In the genomic region with DNA sequence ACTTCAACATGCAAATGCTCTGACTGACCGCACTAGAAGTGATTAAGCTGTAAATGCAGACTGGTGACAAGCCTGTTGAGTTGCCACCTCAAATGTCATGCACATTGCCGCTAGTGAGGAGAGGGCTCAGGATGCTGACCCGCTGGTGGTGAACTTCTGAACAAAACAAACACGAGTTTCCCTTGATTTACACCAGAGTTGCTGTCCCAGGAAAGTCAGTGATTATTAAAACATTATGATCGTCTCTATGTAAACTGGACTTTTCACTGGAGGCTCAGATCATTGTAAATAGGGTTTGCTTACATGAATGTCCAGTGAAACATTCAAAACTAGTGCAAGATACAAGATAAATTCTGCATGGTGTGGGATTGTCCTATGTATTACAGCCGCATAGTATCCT, we compare ENCODE assay signal across 23 cellular contexts.
"Had no signal": no experiment of that assay in that cellular context is flagged by ENCODE, and none has a peak within 500 bp of the region (broad histone marks: within the 10 kb centered on the region; RNA-seq: fewer than 3 reads in every experiment).

No MANE protein-coding gene starts in this region.

- H3K36me3 Mint-ChIP-seq: mesothelial cell of epicardium had no signal

- H3K27ac ChIP-seq: colonic mucosa, epithelial cell of prostate, esophagus squamous epithelium, gastrocnemius medialis, heart right ventricle, left lung, lower lobe of right lung had no signal

- H3K4me3 ChIP-seq: colonic mucosa, esophagus squamous epithelium, gastrocnemius medialis, heart right ventricle, left lung, lower lobe of right lung, mucosa of descending colon had no signal

- H3K4me1 Mint-ChIP-seq: mesothelial cell of epicardium had no signal

- H3K36me3 ChIP-seq: colonic mucosa, esophagus squamous epithelium, gastrocnemius medialis, heart right ventricle, left lung, lower lobe of right lung had no signal

- H3K9me3 Mint-ChIP-seq: dendritic cell treated with granulocyte-macrophage colony-stimulating factor and Interleukin-4, amounts not matched to agents 40 ng/mL and 50 ng/mL, for 4 days; effector memory CD8-positive, alpha-beta T cell; mesothelial cell of epicardium had no signal

- H3K4me1 ChIP-seq: colonic mucosa, esophagus squamous epithelium, gastrocnemius medialis, left lung, lower lobe of right lung had no signal

- H3K27me3 ChIP-seq: colonic mucosa had no signal

- ATAC-seq: effector memory CD8-positive, alpha-beta T cell; esophagus mucosa; gastrocnemius medialis; heart right ventricle; left cardiac atrium; left lung; left ventricle myocardium superior; lower lobe of right lung; mucosa of descending colon had no signal

- H3K27ac Mint-ChIP-seq: dendritic cell treated with granulocyte-macrophage colony-stimulating factor and Interleukin-4, amounts not matched to agents 40 ng/mL and 50 ng/mL, for 4 days; effector memory CD8-positive, alpha-beta T cell; endodermal cell; mesothelial cell of epicardium had no signal

- H3K4me3 Mint-ChIP-seq: dendritic cell treated with granulocyte-macrophage colony-stimulating factor and Interleukin-4, amounts not matched to agents 40 ng/mL and 50 ng/mL, for 4 days; effector memory CD8-positive, alpha-beta T cell; endodermal cell; mesothelial cell of epicardium had no signal

- DNase-seq: colonic mucosa; cortex of kidney; effector CD8-positive, alpha-beta T cell; effector memory CD8-positive, alpha-beta T cell; endodermal cell; erythroblast; esophagus squamous epithelium; foreskin fibroblast; foreskin melanocyte; gastrocnemius medialis; glutamatergic neuron; head of caudate nucleus; heart right ventricle; left cardiac atrium; left lung; left ventricle myocardium superior; lower lobe of right lung; mesenchymal stem cell; mucosa of descending colon had no signal

- H3K9me3 ChIP-seq: colonic mucosa, esophagus squamous epithelium, gastrocnemius medialis, heart right ventricle, left lung, lower lobe of right lung, mucosa of descending colon had no signal
